Comparison of ENCODE assay signal across 22 cellular contexts in genomic region chr6:17193376-17193775, GRCh38.
DNase-seq lines count a peak whose midpoint lies in the region; ATAC-seq and TF ChIP-seq lines count a peak whose summit lies in the region.
"Had no signal": no experiment of that assay in that cellular context is flagged by ENCODE, and none has a peak within 500 bp of the region (broad histone marks: within the 10 kb centered on the region; RNA-seq: fewer than 3 reads in every experiment).

No MANE protein-coding gene starts in this region.

- H3K4me2 ChIP-seq in HCT116 (ENCODE audit: low read length), result no peak overlapping the region
- H3K4me2 ChIP-seq: GM23338 had no signal

- no peak for TF ChIP-seq RAD21 in HCT116 (IDR thresholded peaks at IDR 0.05; ENCODE audit: low read depth)

- no peaks in the 10 kb centered on the region for H3K27me3 ChIP-seq in HCT116 (ENCODE audit: insufficient read depth, low read length)
- H3K27me3 ChIP-seq in ascending aorta, result no peaks in the 10 kb centered on the region
- no peaks in the 10 kb centered on the region for H3K27me3 ChIP-seq in psoas muscle (ENCODE audit: insufficient read depth in 3 of 3, low read length in 2 of 3)

- POLR2A ChIA-PET in HCT116 (lab: Charles Lee), result no interaction called here

- no peaks in the 10 kb centered on the region for H4K20me1 ChIP-seq in HCT116 (ENCODE audit: insufficient read depth)

- no peaks in the 10 kb centered on the region for H3K9me3 ChIP-seq in HCT116 (ENCODE audit: control insufficient read depth in 1 of 2, insufficient read depth in 1 of 2, low read depth in 1 of 2, low read length in 2 of 2)
- H3K9me3 ChIP-seq in ascending aorta, result no peaks in the 10 kb centered on the region
- no peaks in the 10 kb centered on the region for H3K9me3 ChIP-seq in psoas muscle

- H3K4me3 ChIP-seq in HCT116 (replicated peaks in 1 of 2; ENCODE audit: low read depth in 1 of 2, low read length in 2 of 2) (no peak overlapping the region), ascending aorta (no peak overlapping the region), psoas muscle (no peak overlapping the region)
- H3K4me3 ChIP-seq: GM23338 had no signal

- no TSS peak for BruUV-seq in HCT116 (replicated peaks; lab: Mats Ljungman, UMichigan)

- CTCF ChIA-PET in HCT116 (lab: Charles Lee), result no interaction called here

- H3K9ac ChIP-seq in HCT116 (ENCODE audit: low read length), result no peak overlapping the region

- ATAC-seq in HCT116 (no peak), psoas muscle (no peak)
- ATAC-seq: GM23338, SK-N-SH treated with all-trans-retinoic acid at 6 μM for 48 hours had no signal

- no peaks in the 10 kb centered on the region for H3K79me2 ChIP-seq in HCT116 (ENCODE audit: insufficient read depth, low read length)

- H3K4me1 ChIP-seq in HCT116 (ENCODE audit: control insufficient read depth in 1 of 2, insufficient read depth in 2 of 2, low read length in 2 of 2) (peaks cover 0 to 12% of the 10 kb centered on the region in 2 experiments; a peak in 2 of 4 replicates), ascending aorta (peaks cover 0 to 8% of the 10 kb centered on the region in 2 donors), psoas muscle (peaks cover 7% of the 10 kb centered on the region)

- H2AFZ ChIP-seq in HCT116 (ENCODE audit: low read depth, low read length, poor library complexity, severe bottlenecking), result peak overlapping the region; percentile 9
- H2AFZ ChIP-seq: GM23338 had no signal

- RAD21 ChIA-PET in HCT116 (lab: Charles Lee; ENCODE audit: low non-redundant PET in 1 of 2, low total read pairs in 2 of 2, uncharacterized antibody in 2 of 2, unreplicated experiment in 2 of 2), result no interaction called here

- TF ChIP-seq CTCF in HCT116 (IDR thresholded peaks at IDR 0.05 in 2 of 3, conservative IDR thresholded peaks at IDR 0.05 in 1 of 3; ENCODE audit: borderline replicate concordance in 1 of 3, insufficient read depth in 1 of 3, low read depth in 2 of 3, low read length in 2 of 3), result no peak
- TF ChIP-seq CTCF in ascending aorta (IDR thresholded peaks at IDR 0.05), result no peak
- TF ChIP-seq CTCF in psoas muscle (IDR thresholded peaks at IDR 0.05), result no peak
- no peak for TF ChIP-seq CTCF in GM20000 (IDR thresholded peaks at IDR 0.05; ENCODE audit: extremely low read depth, missing control alignments)

- H3K36me3 ChIP-seq in HCT116 (ENCODE audit: control insufficient read depth in 1 of 2, insufficient read depth in 2 of 2, low read length in 2 of 2) (no peaks in the 10 kb centered on the region), ascending aorta (no peaks in the 10 kb centered on the region), psoas muscle (ENCODE audit: insufficient read depth in 1 of 2, low read depth in 1 of 2) (no peaks in the 10 kb centered on the region)

- TF ChIP-seq POLR2A in HCT116 (IDR thresholded peaks at IDR 0.05; ENCODE audit: borderline replicate concordance, extremely low read depth, insufficient read depth, insufficient read length), result no peak

- no peaks in the 10 kb centered on the region for H3K9me2 ChIP-seq in HCT116 (ENCODE audit: insufficient read depth)

- intact Hi-C loops in HCT116 (cut with micrococcal nuclease), result no loop called here
- intact Hi-C loops in ascending aorta (cut with DNase I), result no loop called here
- intact Hi-C loops in psoas muscle (cut with DNase I), result no loop called here

- 67 to 90% (median 84%) methylated on average over 1 of the region's 1 CpG for WGBS in psoas muscle, 3 donors

- DNase-seq in HCT116 (ENCODE audit: low read depth, low spot score) (no peak), ascending aorta (ENCODE audit: low spot score in 2 of 2) (no peak), psoas muscle (no peak), GM20000 (ENCODE audit: low spot score) (no peak), epidermal melanocyte (ENCODE audit: insufficient read length, low spot score) (no peak)
- no peak for DNase-seq in stimulated activated CD4-positive, alpha-beta T cell treated with anti-CD3 and anti-CD28 coated beads, Interleukin-4, amount 100 ng/mL, for 4 hours
- no peak for DNase-seq in activated CD4-positive, alpha-beta T cell treated with anti-CD3 and anti-CD28 coated beads for 48 hours
- DNase-seq: ACHN; CD4-positive, CD25-positive, alpha-beta regulatory T cell; COR-L47; DMS 273 treated with DMSO at 0.1 percent for 48 hours; GF-D8; HCEC 1CT; MM.1S; NCI-H187; NCI-H2107; NCI-H510A treated with DMSO at 0.1 percent for 48 hours; NCI-H774; RPMI8226; SIG-M5 had no signal

- H3K27ac ChIP-seq in HCT116 (ENCODE audit: low read depth, low read length), result no peak overlapping the region
- H3K27ac ChIP-seq in ascending aorta, result peak overlapping the region; percentile 12 to 61
- H3K27ac ChIP-seq in psoas muscle, result peak overlapping the region; percentile 23

TF ChIP-seq in HCT116, 20 proteins besides CTCF, POLR2A, EP300 and RAD21:
- no peak for TF ChIP-seq EGR1 (IDR thresholded peaks at IDR 0.05; ENCODE audit: low read depth)
- no peak for TF ChIP-seq ZNF274 (IDR thresholded peaks at IDR 0.05; ENCODE audit: low read depth, low read length)
- no peak for TF ChIP-seq YY1 (IDR thresholded peaks at IDR 0.05; ENCODE audit: extremely low read depth, insufficient replicate concordance, low read depth, low read length)
- TF ChIP-seq SP1 (IDR thresholded peaks at IDR 0.05; ENCODE audit: low read depth), result no peak
- TF ChIP-seq TCF7L2 (IDR thresholded peaks at IDR 0.05; ENCODE audit: borderline replicate concordance, extremely low read depth, insufficient read depth, insufficient read length), result no peak
- no peak for TF ChIP-seq ATF3 (IDR thresholded peaks at IDR 0.05)
- TF ChIP-seq POLR2AphosphoS5 (IDR thresholded peaks at IDR 0.05; ENCODE audit: low read depth, low read length), result no peak
- TF ChIP-seq CBX3 (IDR thresholded peaks at IDR 0.05; ENCODE audit: low read depth), result no peak
- TF ChIP-seq MAX (IDR thresholded peaks at IDR 0.05), result no peak
- no peak for TF ChIP-seq CEBPB (IDR thresholded peaks at IDR 0.05; ENCODE audit: low read depth)
- no peak for TF ChIP-seq EZH2phosphoT487 (IDR thresholded peaks at IDR 0.05; ENCODE audit: borderline replicate concordance)
- TF ChIP-seq SIN3A (IDR thresholded peaks at IDR 0.05; ENCODE audit: low read depth), result no peak
- no peak for TF ChIP-seq JUND (IDR thresholded peaks at IDR 0.05)
- no peak for TF ChIP-seq ZBTB33 (IDR thresholded peaks at IDR 0.05; ENCODE audit: extremely low read depth, insufficient replicate concordance, low read length)
- no peak for TF ChIP-seq EZH2 (IDR thresholded peaks at IDR 0.05)
- no peak for TF ChIP-seq REST (IDR thresholded peaks at IDR 0.05; ENCODE audit: low read depth)
- TF ChIP-seq SRF (IDR thresholded peaks at IDR 0.05; ENCODE audit: low read depth), result no peak
- no peak for TF ChIP-seq FOSL1 (IDR thresholded peaks at IDR 0.05; ENCODE audit: low read depth)
- TF ChIP-seq ZFX (IDR thresholded peaks at IDR 0.05), result no peak
TF ChIP-seq in HCT116: peak in this region for 0.
